ENCODE assay signal across 27 cellular contexts in genomic region chr6:5100806-5101205, GRCh38. TPM values are rescaled to one million over a fixed set of nuclear protein-coding genes. Genes with fewer than 3 reads are reported as not detected.
"Had no signal": no experiment of that assay in that cellular context is flagged by ENCODE, and none has a peak within 500 bp of the region (broad histone marks: within the 10 kb centered on the region; RNA-seq: fewer than 3 reads in every experiment).

No MANE protein-coding gene starts in this region.

- H3K9me3 ChIP-seq: ascending aorta, esophagus muscularis mucosa, gastrocnemius medialis had no signal

- H3K4me1 ChIP-seq: ascending aorta, foreskin keratinocyte, gastrocnemius medialis had no signal

- H3K4me3 ChIP-seq: ascending aorta, coronary artery, esophagus muscularis mucosa, gastrocnemius medialis had no signal

- DNase-seq: activated CD4-positive, alpha-beta memory T cell treated with anti-CD3 and anti-CD28 coated beads for 36 hours; activated CD4-positive, alpha-beta T cell treated with anti-CD3 and anti-CD28 coated beads for 36 hours; activated CD4-positive, alpha-beta T cell treated with anti-CD3 and anti-CD28 coated beads, Interleukin-2, amount 10 ng/mL, durations not matched to agents 24 days and 14 days; activated CD4-positive, CD25-positive, alpha-beta regulatory T cell; activated CD4-positive, CD25-positive, alpha-beta regulatory T cell treated with anti-CD3 and anti-CD28 coated beads, Interleukin-2, amount 50 U/mL, for 72 hours; activated CD8-positive, alpha-beta memory T cell treated with anti-CD3 and anti-CD28 coated beads, Interleukin-2, amount 50 U/mL, for 48 hours; activated gamma-delta T cell; activated naive CD4-positive, alpha-beta T cell; activated naive CD4-positive, alpha-beta T cell treated with anti-CD3 and anti-CD28 coated beads, Interleukin-2, amount 10 ng/mL, durations not matched to agents 7 days and 5 days; activated naive CD8-positive, alpha-beta T cell treated with anti-CD3 and anti-CD28 coated beads, Interleukin-2, amount 10 ng/mL, durations not matched to agents 7 days and 5 days; activated T-cell treated with anti-CD3 and anti-CD28 coated beads for 4 hours; activated T-cell treated with anti-CD3 and anti-CD28 coated beads, Interleukin-2, amount 50 U/mL, for 24 hours; activated T-cell treated with anti-CD3 and anti-CD28 coated beads, Interleukin-2, amount 50 U/mL, for 72 hours; brain microvascular endothelial cell; dermis blood vessel endothelial cell; effector CD4-positive, alpha-beta T cell; effector memory CD8-positive, alpha-beta T cell; erythroblast; foreskin keratinocyte; gastrocnemius medialis; glutamatergic neuron; T-helper 2 cell had no signal

- ATAC-seq: activated CD4-positive, alpha-beta T cell treated with anti-CD3 and anti-CD28 coated beads for 36 hours; activated naive CD4-positive, alpha-beta T cell treated with anti-CD3 and anti-CD28 coated beads, Interleukin-2, amount 50 U/mL, for 72 hours; activated T-cell treated with anti-CD3 and anti-CD28 coated beads, Interleukin-2, amount 50 U/mL, for 72 hours; effector memory CD8-positive, alpha-beta T cell; gastrocnemius medialis had no signal

- H3K36me3 ChIP-seq: ascending aorta, brain microvascular endothelial cell, esophagus muscularis mucosa, gastrocnemius medialis had no signal

- H3K27me3 ChIP-seq: ascending aorta, brain microvascular endothelial cell, esophagus muscularis mucosa, foreskin keratinocyte, gastrocnemius medialis had no signal

- H3K27ac ChIP-seq: ascending aorta, brain microvascular endothelial cell, coronary artery, esophagus muscularis mucosa, foreskin keratinocyte, gastrocnemius medialis had no signal

RNA-seq across cellular contexts. Expression of gene PPP1R3G, which starts 15.7 kb away (rescaled TPM):
- total RNA-seq: activated CD4-positive, alpha-beta memory T cell treated with anti-CD3 and anti-CD28 coated beads for 36 hours; T-helper 1 cell treated with Interleukin-12 subunit alpha and Interleukin-12 subunit beta and Interleukin-4 antibody, amounts not matched to agents 30 ng/mL and 1 ng/mL, for 36 hours had no signal
